ENCODE assay signal across 1 cellular context in the genomic region with DNA sequence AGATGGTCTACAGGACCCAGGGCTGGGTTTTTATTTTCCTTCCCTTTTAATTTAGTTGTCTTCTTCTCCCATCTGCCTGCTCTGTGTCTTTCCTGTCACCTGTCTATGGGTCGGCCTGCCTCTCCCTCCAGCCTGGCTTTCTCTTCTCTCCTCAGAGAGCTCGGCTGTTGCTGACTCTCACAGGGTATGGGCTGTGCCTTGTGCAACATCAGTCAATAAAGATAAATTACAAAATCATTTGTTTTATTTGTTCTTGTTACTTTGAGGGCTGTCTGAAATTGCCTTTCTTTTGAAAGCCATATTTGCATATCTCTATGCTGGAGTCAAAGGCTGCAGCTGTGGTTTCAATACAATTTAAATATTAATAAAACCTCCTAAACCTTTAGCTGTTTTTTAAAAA.
TF ChIP-seq lines count a peak whose summit lies in the region.

No MANE protein-coding gene starts in this region.

TF ChIP-seq in SK-N-SH treated with all-trans-retinoic acid at 6 μM for 48 hours, 23 proteins besides CTCF, POLR2A, EP300 and RAD21 (continued from another document):
- no peak for TF ChIP-seq ZNF70 (CRISPR knock-in tag; IDR thresholded peaks at IDR 0.05)
- TF ChIP-seq ZNF565 (CRISPR knock-in tag; conservative IDR thresholded peaks at IDR 0.05; ENCODE audit: low read depth) = no peak
- TF ChIP-seq GLIS3 (CRISPR knock-in tag; IDR thresholded peaks at IDR 0.05) = no peak
- no peak for TF ChIP-seq ESRRG (CRISPR knock-in tag; IDR thresholded peaks at IDR 0.05)
- no peak for TF ChIP-seq RARB (CRISPR knock-in tag; IDR thresholded peaks at IDR 0.05)
- TF ChIP-seq ZNF8 (CRISPR knock-in tag; IDR thresholded peaks at IDR 0.05) = no peak
- no peak for TF ChIP-seq TCF4 (CRISPR knock-in tag; IDR thresholded peaks at IDR 0.05; ENCODE audit: borderline replicate concordance)
- TF ChIP-seq PPARA (CRISPR knock-in tag; IDR thresholded peaks at IDR 0.05; ENCODE audit: borderline replicate concordance) = no peak
- no peak for TF ChIP-seq BACH2 (CRISPR knock-in tag; IDR thresholded peaks at IDR 0.05; ENCODE audit: borderline replicate concordance)
- no peak for TF ChIP-seq ISL1 (CRISPR knock-in tag; IDR thresholded peaks at IDR 0.05)
- TF ChIP-seq, protein P1, sequence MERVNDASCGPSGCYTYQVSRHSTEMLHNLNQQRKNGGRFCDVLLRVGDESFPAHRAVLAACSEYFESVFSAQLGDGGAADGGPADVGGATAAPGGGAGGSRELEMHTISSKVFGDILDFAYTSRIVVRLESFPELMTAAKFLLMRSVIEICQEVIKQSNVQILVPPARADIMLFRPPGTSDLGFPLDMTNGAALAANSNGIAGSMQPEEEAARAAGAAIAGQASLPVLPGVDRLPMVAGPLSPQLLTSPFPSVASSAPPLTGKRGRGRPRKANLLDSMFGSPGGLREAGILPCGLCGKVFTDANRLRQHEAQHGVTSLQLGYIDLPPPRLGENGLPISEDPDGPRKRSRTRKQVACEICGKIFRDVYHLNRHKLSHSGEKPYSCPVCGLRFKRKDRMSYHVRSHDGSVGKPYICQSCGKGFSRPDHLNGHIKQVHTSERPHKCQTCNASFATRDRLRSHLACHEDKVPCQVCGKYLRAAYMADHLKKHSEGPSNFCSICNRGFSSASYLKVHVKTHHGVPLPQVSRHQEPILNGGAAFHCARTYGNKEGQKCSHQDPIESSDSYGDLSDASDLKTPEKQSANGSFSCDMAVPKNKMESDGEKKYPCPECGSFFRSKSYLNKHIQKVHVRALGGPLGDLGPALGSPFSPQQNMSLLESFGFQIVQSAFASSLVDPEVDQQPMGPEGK (CRISPR knock-in tag; IDR thresholded peaks at IDR 0.05; ENCODE audit: borderline replicate concordance) = no peak
